In genomic region chr1:111656093-111657017, GRCh38 we compare ENCODE assay signal across 8 cellular contexts. TPM values are rescaled to one million over a fixed set of nuclear protein-coding genes. Genes with fewer than 3 reads are reported as not detected.
A peak's percentile ranks its signal among the peaks of the same experiment; 100 is the strongest.
DNase-seq lines count a peak whose midpoint lies in the region; ATAC-seq, FAIRE-seq and TF ChIP-seq lines count a peak whose summit lies in the region.

No MANE protein-coding gene starts in this region.

- no peak overlapping the region for H3K4me3 Mint-ChIP-seq in MCF 10A (ENCODE audit: unreplicated experiment)

- peaks cover 3% of the 10 kb centered on the region for H3K36me3 Mint-ChIP-seq in MCF 10A (ENCODE audit: insufficient read depth, unreplicated experiment)

- H3K9me3 ChIP-seq in kidney (ENCODE audit: control insufficient read depth in 1 of 2, low read length in 2 of 2) = no peaks in the 10 kb centered on the region
- no peaks in the 10 kb centered on the region for H3K9me3 ChIP-seq in suprapubic skin

- no peak for TF ChIP-seq EP300 in suprapubic skin (IDR thresholded peaks at IDR 0.05)

- CTCF ChIA-PET in GM10248 (lab: Yijun Ruan, JAX) (interaction anchor here (1.8 kb wide), 1 partner anchor 149 kb away, joined by 10 read pairs; no protein-coding TSS in a partner anchor), MCF 10A (lab: Yijun Ruan, JAX) (interaction anchor here (1.8 kb wide), 1 partner anchor 148 kb away, joined by 10 read pairs; no protein-coding TSS in a partner anchor)

- 62% methylated on average over 5 of the region's 5 CpGs for WGBS in suprapubic skin

- peaks cover 9% of the 10 kb centered on the region for H3K4me1 Mint-ChIP-seq in MCF 10A (ENCODE audit: insufficient read depth, unreplicated experiment)

- FAIRE-seq in kidney (lab: Jason Lieb, UNC) = peak; percentile 73

- POLR2A ChIA-PET in GM10248 (lab: Yijun Ruan, JAX) = no interaction called here
- POLR2A ChIA-PET in MCF 10A (lab: Yijun Ruan, JAX) = no interaction called here

- no peaks in the 10 kb centered on the region for H3K4me1 ChIP-seq in kidney (ENCODE audit: control insufficient read depth in 1 of 2, insufficient read depth in 1 of 2, low read depth in 1 of 2, low read length in 2 of 2)
- H3K4me1 ChIP-seq in suprapubic skin = peaks cover 28% of the 10 kb centered on the region

- no peaks in the 10 kb centered on the region for H3K9me3 Mint-ChIP-seq in MCF 10A (ENCODE audit: unreplicated experiment)

- ATAC-seq in GM18511 (IDR thresholded peaks at IDR 0.05; ENCODE audit: unreplicated experiment) = no peak

- BruUV-seq in MCF 10A (replicated peaks; lab: Mats Ljungman, UMichigan) = no TSS peak

- TF ChIP-seq CTCF in AG10803 (conservative IDR thresholded peaks at IDR 0.05; ENCODE audit: low read length) (peak; percentile 76), GM10248 (IDR thresholded peaks at IDR 0.05; ENCODE audit: control extremely low read depth, extremely low read depth, low read depth, missing control alignments) (peak; percentile 51), MCF 10A (IDR thresholded peaks at IDR 0.05; ENCODE audit: unreplicated experiment) (peak; percentile 57), kidney (IDR thresholded peaks at IDR 0.05; ENCODE audit: borderline replicate concordance, extremely low read depth, insufficient read depth) (peak; percentile 50), suprapubic skin (IDR thresholded peaks at IDR 0.05) (peak; percentile 34 to 45)

- TF ChIP-seq POLR2A in suprapubic skin (IDR thresholded peaks at IDR 0.05) = no peak

- H3K27ac ChIP-seq in kidney (ENCODE audit: low read depth in 2 of 2, low read length in 2 of 2) (no peak overlapping the region), suprapubic skin (no peak overlapping the region)

- DNase-seq in AG10803 (ENCODE audit: low read depth) (peak; percentile 58), GM10248 (ENCODE audit: extremely low spot score) (no peak), NCI-H526 treated with DMSO at 0.1 percent for 48 hours (lab: John Stamatoyannopoulos, UW) (peak; percentile 12), MCF 10A (ENCODE audit: unreplicated experiment) (peak; percentile 63), kidney (no peak), suprapubic skin (ENCODE audit: low spot score in 2 of 2) (no peak), ecto neural progenitor cell (ENCODE audit: low spot score) (no peak)

- H3K4me3 ChIP-seq in AG10803 (ENCODE audit: low read length) (no peak overlapping the region), kidney (ENCODE audit: low read length in 2 of 2) (no peak overlapping the region), suprapubic skin (no peak overlapping the region)

- peak overlapping the region; percentile 3 for H3K27ac Mint-ChIP-seq in MCF 10A (ENCODE audit: low read depth, unreplicated experiment)

- intact Hi-C loops in MCF 10A (cut with micrococcal nuclease) (loop anchor here (1.0 to 10.0 kb wide), 3 partner anchors 108 to 175 kb away; no protein-coding TSS in a partner anchor), kidney (cut with DNase I) (no loop called here)

- H3K36me3 ChIP-seq in kidney (ENCODE audit: control insufficient read depth in 1 of 2, insufficient read depth in 2 of 2, low read length in 2 of 2) (no peaks in the 10 kb centered on the region), suprapubic skin (no peaks in the 10 kb centered on the region)

- H3K27me3 Mint-ChIP-seq in MCF 10A (ENCODE audit: insufficient read depth, unreplicated experiment) = no peaks in the 10 kb centered on the region

- no peak overlapping the region for H3K9ac ChIP-seq in kidney (ENCODE audit: low read length in 2 of 2)

- no peaks in the 10 kb centered on the region for H3K27me3 ChIP-seq in suprapubic skin

RNA-seq across cellular contexts. Expression of gene RAP1A, which starts 36.8 kb away (rescaled TPM):
- total RNA-seq in MCF 10A (2022) (31.5 and 39.3 TPM in 2 replicates), kidney (91.3 TPM), suprapubic skin (10 to 100 TPM; 31.0 to 38.4 (median 35.3) TPM)
- polyA plus RNA-seq in kidney (ENCODE audit: insufficient read depth, low read depth, low replicate concordance) = 55.8 TPM

Comparison
In these comparisons a context has a peak if more than half of its experiments do, and no peak if none do; other contexts are left out.
1. DNase-seq: peak in AG10803 (single experiment), NCI-H526 treated with DMSO at 0.1 percent for 48 hours (single experiment) and MCF 10A (single experiment); none in GM10248 (single experiment), kidney (single experiment), suprapubic skin (0 of 2) and ecto neural progenitor cell (single experiment).
2. Peak in every context shown above with its lines, with median percentiles within 50 percentile points of each other: CTCF ChIP-seq.